Comparison of ENCODE assay signal across 12 cellular contexts in the genomic region with DNA sequence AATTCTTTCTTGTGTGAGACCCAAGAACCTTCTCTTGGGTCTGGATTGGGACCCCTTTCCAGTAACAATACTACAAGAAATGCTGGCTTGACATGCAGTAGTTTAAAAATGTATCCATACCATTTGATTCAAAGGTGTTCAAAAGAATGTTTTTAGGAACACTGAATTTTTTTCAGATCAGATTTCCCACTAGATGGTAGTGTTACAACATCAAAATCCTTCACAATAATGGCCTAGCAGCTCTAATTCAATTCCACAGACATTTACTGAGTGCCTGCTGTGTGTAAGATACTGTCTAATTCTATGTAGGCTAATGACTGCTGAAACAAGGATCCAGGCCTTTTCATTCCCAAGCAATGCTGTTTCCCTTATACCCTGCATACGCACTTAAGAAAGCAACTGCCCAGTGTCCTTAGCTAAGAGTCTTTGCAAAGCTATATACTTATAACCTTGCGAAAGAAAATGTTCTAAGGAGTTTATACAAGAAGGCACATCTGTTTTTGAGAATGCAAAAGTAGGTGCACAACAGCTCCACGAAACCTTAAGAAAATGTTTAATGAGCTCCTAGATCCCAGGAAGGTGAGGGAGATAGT. TPM values are rescaled to one million over a fixed set of nuclear protein-coding genes. Genes with fewer than 3 reads are reported as not detected.
A peak's percentile ranks its signal among the peaks of the same experiment; 100 is the strongest.
DNase-seq lines count a peak whose midpoint lies in the region; ATAC-seq and TF ChIP-seq lines count a peak whose summit lies in the region.
"Had no signal": no experiment of that assay in that cellular context is flagged by ENCODE, and none has a peak within 500 bp of the region (broad histone marks: within the 10 kb centered on the region; RNA-seq: fewer than 3 reads in every experiment).

No MANE protein-coding gene starts in this region.

- H4K20me1 ChIP-seq in KMS-11 (ENCODE audit: insufficient read depth), result no peaks in the 10 kb centered on the region
- H4K20me1 ChIP-seq in hepatocyte (ENCODE audit: insufficient read depth, poor library complexity, severe bottlenecking), result no peaks in the 10 kb centered on the region

- H3K79me2 ChIP-seq in KMS-11 (ENCODE audit: insufficient read depth, low read depth) (no peaks in the 10 kb centered on the region), hepatocyte (no peaks in the 10 kb centered on the region)

- no peaks in the 10 kb centered on the region for H3K27me3 Mint-ChIP-seq in Calu3 (ENCODE audit: unreplicated experiment)
- H3K27me3 Mint-ChIP-seq: CD4-positive, CD25-positive, alpha-beta regulatory T cell had no signal

- no peaks in the 10 kb centered on the region for H3K9me2 ChIP-seq in hepatocyte (replicated peaks; ENCODE audit: insufficient read depth)

- ATAC-seq in GM21737 (IDR thresholded peaks at IDR 0.05; ENCODE audit: unreplicated experiment), result no peak
- ATAC-seq in HG02678 (IDR thresholded peaks at IDR 0.05; ENCODE audit: unreplicated experiment), result no peak

- H3K27ac ChIP-seq in KMS-11 (no peak overlapping the region), hepatocyte (peak overlapping the region; percentile 2)
- H3K27ac ChIP-seq: neutrophil had no signal

- H3K9me3 Mint-ChIP-seq in Calu3 (ENCODE audit: low read depth, unreplicated experiment), result no peaks in the 10 kb centered on the region
- H3K9me3 Mint-ChIP-seq: CD4-positive, CD25-positive, alpha-beta regulatory T cell; dendritic cell treated with granulocyte-macrophage colony-stimulating factor and Interleukin-4, amounts not matched to agents 40 ng/mL and 50 ng/mL, for 4 days; T-helper 1 cell treated with Interleukin-12 subunit alpha and Interleukin-12 subunit beta and Interleukin-4 antibody, amounts not matched to agents 30 μg/mL and 1 μg/mL, for 36 hours had no signal

- H3K9ac ChIP-seq in KMS-11, result no peak overlapping the region

- CTCF ChIA-PET in Calu3 (lab: Charles Lee), result interaction anchor here (0.5 to 1.7 kb wide), 6 partner anchors 97 to 1085 kb away, joined by 3 to 11 read pairs (median 4); partner anchors contain the start of genes ALG10 and YARS2

- H3K36me3 ChIP-seq in KMS-11 (ENCODE audit: insufficient read depth), result no peaks in the 10 kb centered on the region
- H3K36me3 ChIP-seq in hepatocyte (replicated peaks; ENCODE audit: insufficient read depth, low read depth), result no peaks in the 10 kb centered on the region
- H3K36me3 ChIP-seq: neutrophil had no signal

- H3K36me3 Mint-ChIP-seq in Calu3 (ENCODE audit: insufficient read depth, unreplicated experiment), result no peaks in the 10 kb centered on the region
- H3K36me3 Mint-ChIP-seq: CD4-positive, CD25-positive, alpha-beta regulatory T cell had no signal

- TF ChIP-seq CTCF in KMS-11 (conservative IDR thresholded peaks at IDR 0.05; ENCODE audit: low read depth, low read length) (peak; percentile 55; the same call in 1 of the 2 replicates), hepatocyte (IDR thresholded peaks at IDR 0.05; ENCODE audit: poor library complexity) (peak; percentile 73), lower leg skin (IDR thresholded peaks at IDR 0.05) (no peak), Calu3 (IDR thresholded peaks at IDR 0.05; ENCODE audit: unreplicated experiment) (no peak)

- intact Hi-C loops in lower leg skin (cut with DNase I; ENCODE audit: low total_unique reads) (no loop called here), Calu3 (cut with micrococcal nuclease; ENCODE audit: unreplicated experiment) (loop anchor here (1.0 to 10.0 kb wide), 6 partner anchors 138 to 1074 kb away; no protein-coding TSS in a partner anchor)

- H3K9me3 ChIP-seq in hepatocyte (ENCODE audit: low read depth), result no peaks in the 10 kb centered on the region
- H3K9me3 ChIP-seq: neutrophil had no signal

- H3K27ac Mint-ChIP-seq in Calu3 (ENCODE audit: unreplicated experiment), result no peak overlapping the region
- H3K27ac Mint-ChIP-seq: CD4-positive, CD25-positive, alpha-beta regulatory T cell; dendritic cell treated with granulocyte-macrophage colony-stimulating factor and Interleukin-4, amounts not matched to agents 40 ng/mL and 50 ng/mL, for 4 days; T-helper 1 cell treated with Interleukin-12 subunit alpha and Interleukin-12 subunit beta and Interleukin-4 antibody, amounts not matched to agents 30 μg/mL and 1 μg/mL, for 36 hours had no signal

- peaks cover 11% of the 10 kb centered on the region for H3K4me1 Mint-ChIP-seq in Calu3 (ENCODE audit: low read depth, unreplicated experiment)
- H3K4me1 Mint-ChIP-seq: CD4-positive, CD25-positive, alpha-beta regulatory T cell had no signal

- no peak for TF ChIP-seq POLR2A in lower leg skin (IDR thresholded peaks at IDR 0.05)

- H2AFZ ChIP-seq in KMS-11 (ENCODE audit: low read depth), result no peak overlapping the region
- H2AFZ ChIP-seq in hepatocyte, result peak overlapping the region; percentile 85

- BruUV-seq in Calu3 (replicated peaks; lab: Mats Ljungman, UMichigan), result no TSS peak

- DNase-seq in A172 (ENCODE audit: low spot score) (peak; percentile 54), OCI-M1 (lab: John Stamatoyannopoulos, UW) (peak; percentile 89), hepatocyte (ENCODE audit: low spot score) (peak; percentile 56), lower leg skin (ENCODE audit: low spot score in 2 of 2) (no peak), Calu3 (no peak)
- DNase-seq: CD4-positive, CD25-positive, alpha-beta regulatory T cell had no signal

- H3K4me2 ChIP-seq in KMS-11 (no peak overlapping the region), hepatocyte (no peak overlapping the region)

- H3K27me3 ChIP-seq in KMS-11 (ENCODE audit: insufficient read depth, low read depth), result no peaks in the 10 kb centered on the region
- no peaks in the 10 kb centered on the region for H3K27me3 ChIP-seq in hepatocyte

- H3K4me1 ChIP-seq in KMS-11 (ENCODE audit: low read depth, poor library complexity, severe bottlenecking), result no peaks in the 10 kb centered on the region
- peaks cover 5% of the 10 kb centered on the region for H3K4me1 ChIP-seq in hepatocyte (ENCODE audit: insufficient read depth)

- 66% methylated on average over 3 of the region's 3 CpGs for WGBS in hepatocyte (ENCODE audit: low lambda C conversion rate, missing lambda C conversion rate)
- WGBS in lower leg skin, 2 donors, result 79 to 83% methylated on average over 3 of the region's 3 CpGs

- no peak overlapping the region for H3K4me3 Mint-ChIP-seq in Calu3 (ENCODE audit: low read depth, unreplicated experiment)
- H3K4me3 Mint-ChIP-seq: CD4-positive, CD25-positive, alpha-beta regulatory T cell; dendritic cell treated with granulocyte-macrophage colony-stimulating factor and Interleukin-4, amounts not matched to agents 40 ng/mL and 50 ng/mL, for 4 days; T-helper 1 cell treated with Interleukin-12 subunit alpha and Interleukin-12 subunit beta and Interleukin-4 antibody, amounts not matched to agents 30 μg/mL and 1 μg/mL, for 36 hours had no signal

- H3K4me3 ChIP-seq in KMS-11 (IDR thresholded peaks at IDR 0.05; ENCODE audit: insufficient read depth, low read depth, low read length) (no peak overlapping the region), hepatocyte (no peak overlapping the region), lower leg skin (ENCODE audit: low read depth, poor library complexity, severe bottlenecking) (no peak overlapping the region)

RNA-seq across cellular contexts. Expression of gene PKP2, which starts 50.7 kb away (rescaled TPM):
- 57.3 and 70.7 TPM in 2 replicates for total RNA-seq in A172 (2014; rRNA removed; shearing (Covaris generic))
- total RNA-seq in hepatocyte (58.0 and 60.0 TPM in 2 replicates), lower leg skin (10 to 100 TPM in 2 of 4 donors, 1 to 10 TPM in 2; 7.5 to 10.5 (median 9.2) TPM), Calu3 (2022) (54.2 and 61.1 TPM in 2 replicates)
- 62.4 and 72.1 TPM in 2 replicates for polyA plus RNA-seq in hepatocyte

Comparison
In these comparisons a context has a peak if more than half of its experiments do, and no peak if none do; other contexts are left out.
1. DNase-seq: peak in A172 (single experiment), OCI-M1 (single experiment) and hepatocyte (single experiment); none in lower leg skin (0 of 2) and Calu3 (single experiment).
2. CTCF ChIP-seq: peak in KMS-11 (single experiment) and hepatocyte (single experiment); none in lower leg skin (0 of 3) and Calu3 (single experiment).